1 cellular context compared by ENCODE assay signal in the genomic region with DNA sequence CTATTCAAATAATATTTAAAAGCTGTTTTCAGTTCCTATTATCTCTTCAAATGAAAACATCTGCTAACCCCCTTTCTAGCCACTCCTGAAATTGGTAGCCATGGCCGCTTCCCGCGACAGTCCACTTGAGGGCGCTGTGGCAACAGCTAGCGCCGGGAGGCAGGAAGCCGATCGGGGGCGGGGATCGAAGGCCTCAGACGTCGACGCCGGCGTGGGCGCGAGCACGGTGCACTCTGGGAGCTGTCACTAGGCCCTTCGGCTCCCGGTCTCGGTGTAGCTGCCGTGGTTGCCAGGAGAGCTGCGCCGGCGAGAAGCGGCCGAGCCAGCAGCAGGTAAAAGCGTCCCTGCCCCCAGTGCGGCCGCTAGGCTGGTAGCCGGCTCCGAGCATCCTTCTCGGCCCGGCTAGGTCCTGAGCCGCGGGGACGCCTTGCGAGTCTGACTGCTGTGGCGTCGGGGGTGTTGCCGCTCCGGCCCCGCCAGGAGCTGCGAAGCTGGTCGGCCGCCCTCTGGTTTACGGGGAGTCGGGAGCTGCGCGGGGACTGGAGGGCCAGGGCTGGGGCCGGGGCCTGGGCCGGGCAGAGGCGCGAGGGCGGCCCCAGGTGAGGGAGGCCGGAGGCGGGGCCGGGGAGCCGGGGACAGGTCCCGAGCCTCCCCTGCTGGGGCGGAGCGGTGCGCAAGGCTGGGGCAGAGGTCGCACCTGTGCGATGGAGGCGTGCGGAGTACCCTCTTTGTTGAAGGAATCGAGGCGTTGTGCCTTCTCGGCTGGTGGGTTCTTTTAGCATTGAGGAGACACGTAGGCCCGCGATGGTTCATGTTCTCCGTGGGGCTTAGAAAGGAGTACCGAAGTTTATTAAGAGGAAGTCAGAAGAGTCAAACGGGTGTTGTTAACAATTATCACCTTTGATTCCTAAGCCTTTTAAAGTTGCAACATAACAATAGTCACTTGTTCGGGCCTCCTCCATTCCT.
A peak's percentile ranks its signal among the peaks of the same experiment; 100 is the strongest.
TF ChIP-seq lines count a peak whose summit lies in the region.

A gene with protein sequence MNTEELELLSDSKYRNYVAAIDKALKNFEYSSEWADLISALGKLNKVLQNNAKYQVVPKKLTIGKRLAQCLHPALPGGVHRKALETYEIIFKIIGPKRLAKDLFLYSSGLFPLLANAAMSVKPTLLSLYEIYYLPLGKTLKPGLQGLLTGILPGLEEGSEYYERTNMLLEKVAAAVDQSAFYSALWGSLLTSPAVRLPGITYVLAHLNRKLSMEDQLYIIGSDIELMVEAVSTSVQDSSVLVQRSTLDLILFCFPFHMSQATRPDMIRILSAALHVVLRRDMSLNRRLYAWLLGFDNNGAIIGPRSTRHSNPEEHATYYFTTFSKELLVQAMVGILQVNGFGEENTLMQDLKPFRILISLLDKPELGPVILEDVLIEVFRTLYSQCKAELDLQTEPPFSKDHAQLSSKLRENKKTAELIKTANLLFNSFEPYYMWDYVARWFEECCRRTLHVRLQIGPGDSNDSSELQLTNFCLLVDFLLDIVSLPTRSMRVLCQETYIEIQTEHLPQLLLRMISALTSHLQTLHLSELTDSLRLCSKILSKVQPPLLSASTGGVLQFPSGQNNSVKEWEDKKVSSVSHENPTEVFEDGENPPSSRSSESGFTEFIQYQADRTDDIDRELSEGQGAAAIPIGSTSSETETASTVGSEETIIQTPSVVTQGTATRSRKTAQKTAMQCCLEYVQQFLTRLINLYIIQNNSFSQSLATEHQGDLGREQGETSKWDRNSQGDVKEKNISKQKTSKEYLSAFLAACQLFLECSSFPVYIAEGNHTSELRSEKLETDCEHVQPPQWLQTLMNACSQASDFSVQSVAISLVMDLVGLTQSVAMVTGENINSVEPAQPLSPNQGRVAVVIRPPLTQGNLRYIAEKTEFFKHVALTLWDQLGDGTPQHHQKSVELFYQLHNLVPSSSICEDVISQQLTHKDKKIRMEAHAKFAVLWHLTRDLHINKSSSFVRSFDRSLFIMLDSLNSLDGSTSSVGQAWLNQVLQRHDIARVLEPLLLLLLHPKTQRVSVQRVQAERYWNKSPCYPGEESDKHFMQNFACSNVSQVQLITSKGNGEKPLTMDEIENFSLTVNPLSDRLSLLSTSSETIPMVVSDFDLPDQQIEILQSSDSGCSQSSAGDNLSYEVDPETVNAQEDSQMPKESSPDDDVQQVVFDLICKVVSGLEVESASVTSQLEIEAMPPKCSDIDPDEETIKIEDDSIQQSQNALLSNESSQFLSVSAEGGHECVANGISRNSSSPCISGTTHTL (N-terminal part only) (plus strand): TSS at position 224 of the 966 bp plus-strand sequence. CDS start 29,307 bp downstream, outside the sequence.

TF ChIP-seq in K562, 482 proteins besides CTCF, POLR2A, EP300 and RAD21 (continued from another document and continues in another):
- TF ChIP-seq TAF1 (IDR thresholded peaks at IDR 0.05; ENCODE audit: control insufficient read depth, extremely low read depth, insufficient read depth, low read length, severe bottlenecking) = no peak
- TF ChIP-seq, protein P1, sequence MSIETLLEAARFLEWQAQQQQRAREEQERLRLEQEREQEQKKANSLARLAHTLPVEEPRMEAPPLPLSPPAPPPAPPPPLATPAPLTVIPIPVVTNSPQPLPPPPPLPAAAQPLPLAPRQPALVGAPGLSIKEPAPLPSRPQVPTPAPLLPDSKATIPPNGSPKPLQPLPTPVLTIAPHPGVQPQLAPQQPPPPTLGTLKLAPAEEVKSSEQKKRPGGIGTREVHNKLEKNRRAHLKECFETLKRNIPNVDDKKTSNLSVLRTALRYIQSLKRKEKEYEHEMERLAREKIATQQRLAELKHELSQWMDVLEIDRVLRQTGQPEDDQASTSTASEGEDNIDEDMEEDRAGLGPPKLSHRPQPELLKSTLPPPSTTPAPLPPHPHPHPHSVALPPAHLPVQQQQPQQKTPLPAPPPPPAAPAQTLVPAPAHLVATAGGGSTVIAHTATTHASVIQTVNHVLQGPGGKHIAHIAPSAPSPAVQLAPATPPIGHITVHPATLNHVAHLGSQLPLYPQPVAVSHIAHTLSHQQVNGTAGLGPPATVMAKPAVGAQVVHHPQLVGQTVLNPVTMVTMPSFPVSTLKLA (conservative IDR thresholded peaks at IDR 0.05) = peak; percentile 89 to 94
- peak; percentile 88 for TF ChIP-seq LCOR (CRISPR knock-in tag; IDR thresholded peaks at IDR 0.05)
- TF ChIP-seq, protein P2, sequence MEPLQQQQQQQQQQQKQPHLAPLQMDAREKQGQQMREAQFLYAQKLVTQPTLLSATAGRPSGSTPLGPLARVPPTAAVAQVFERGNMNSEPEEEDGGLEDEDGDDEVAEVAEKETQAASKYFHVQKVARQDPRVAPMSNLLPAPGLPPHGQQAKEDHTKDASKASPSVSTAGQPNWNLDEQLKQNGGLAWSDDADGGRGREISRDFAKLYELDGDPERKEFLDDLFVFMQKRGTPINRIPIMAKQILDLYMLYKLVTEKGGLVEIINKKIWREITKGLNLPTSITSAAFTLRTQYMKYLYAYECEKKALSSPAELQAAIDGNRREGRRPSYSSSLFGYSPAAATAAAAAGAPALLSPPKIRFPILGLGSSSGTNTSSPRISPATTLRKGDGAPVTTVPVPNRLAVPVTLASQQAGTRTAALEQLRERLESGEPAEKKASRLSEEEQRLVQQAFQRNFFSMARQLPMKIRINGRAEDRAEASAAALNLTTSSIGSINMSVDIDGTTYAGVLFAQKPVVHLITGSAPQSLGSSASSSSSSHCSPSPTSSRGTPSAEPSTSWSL (CRISPR knock-in tag; IDR thresholded peaks at IDR 0.05; ENCODE audit: borderline replicate concordance) = no peak
- no peak for TF ChIP-seq ZNF766 (CRISPR knock-in tag; conservative IDR thresholded peaks at IDR 0.05)
- TF ChIP-seq SIRT6 (IDR thresholded peaks at IDR 0.05; ENCODE audit: low read depth, low read length) = no peak
- peak; percentile 81 for TF ChIP-seq RB1 (IDR thresholded peaks at IDR 0.05; ENCODE audit: low read depth)
- no peak for TF ChIP-seq CBFA2T3 (IDR thresholded peaks at IDR 0.05)
- TF ChIP-seq, protein P3, sequence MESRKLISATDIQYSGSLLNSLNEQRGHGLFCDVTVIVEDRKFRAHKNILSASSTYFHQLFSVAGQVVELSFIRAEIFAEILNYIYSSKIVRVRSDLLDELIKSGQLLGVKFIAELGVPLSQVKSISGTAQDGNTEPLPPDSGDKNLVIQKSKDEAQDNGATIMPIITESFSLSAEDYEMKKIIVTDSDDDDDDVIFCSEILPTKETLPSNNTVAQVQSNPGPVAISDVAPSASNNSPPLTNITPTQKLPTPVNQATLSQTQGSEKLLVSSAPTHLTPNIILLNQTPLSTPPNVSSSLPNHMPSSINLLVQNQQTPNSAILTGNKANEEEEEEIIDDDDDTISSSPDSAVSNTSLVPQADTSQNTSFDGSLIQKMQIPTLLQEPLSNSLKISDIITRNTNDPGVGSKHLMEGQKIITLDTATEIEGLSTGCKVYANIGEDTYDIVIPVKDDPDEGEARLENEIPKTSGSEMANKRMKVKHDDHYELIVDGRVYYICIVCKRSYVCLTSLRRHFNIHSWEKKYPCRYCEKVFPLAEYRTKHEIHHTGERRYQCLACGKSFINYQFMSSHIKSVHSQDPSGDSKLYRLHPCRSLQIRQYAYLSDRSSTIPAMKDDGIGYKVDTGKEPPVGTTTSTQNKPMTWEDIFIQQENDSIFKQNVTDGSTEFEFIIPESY (CRISPR knock-in tag; IDR thresholded peaks at IDR 0.05) = peak; percentile 41; the same call in 1 of the 2 replicates
- no peak for TF ChIP-seq CREBBP (IDR thresholded peaks at IDR 0.05; ENCODE audit: low read depth, low read length)
- peak; percentile 60; the same call in 1 of the 2 replicates for TF ChIP-seq CREB1 (IDR thresholded peaks at IDR 0.05)
- peak; percentile 76 for TF ChIP-seq CREB1 (CRISPR knock-in tag; IDR thresholded peaks at IDR 0.05)
- TF ChIP-seq, protein P4, sequence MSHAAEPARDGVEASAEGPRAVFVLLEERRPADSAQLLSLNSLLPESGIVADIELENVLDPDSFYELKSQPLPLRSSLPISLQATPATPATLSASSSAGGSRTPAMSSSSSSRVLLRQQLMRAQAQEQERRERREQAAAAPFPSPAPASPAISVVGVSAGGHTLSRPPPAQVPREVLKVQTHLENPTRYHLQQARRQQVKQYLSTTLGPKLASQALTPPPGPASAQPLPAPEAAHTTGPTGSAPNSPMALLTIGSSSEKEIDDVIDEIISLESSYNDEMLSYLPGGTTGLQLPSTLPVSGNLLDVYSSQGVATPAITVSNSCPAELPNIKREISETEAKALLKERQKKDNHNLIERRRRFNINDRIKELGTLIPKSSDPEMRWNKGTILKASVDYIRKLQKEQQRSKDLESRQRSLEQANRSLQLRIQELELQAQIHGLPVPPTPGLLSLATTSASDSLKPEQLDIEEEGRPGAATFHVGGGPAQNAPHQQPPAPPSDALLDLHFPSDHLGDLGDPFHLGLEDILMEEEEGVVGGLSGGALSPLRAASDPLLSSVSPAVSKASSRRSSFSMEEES (CRISPR knock-in tag; IDR thresholded peaks at IDR 0.05) = no peak
- no peak for TF ChIP-seq ZC3H4 (CRISPR knock-in tag; IDR thresholded peaks at IDR 0.05; ENCODE audit: borderline replicate concordance)
- no peak for TF ChIP-seq TAF7 (tag; IDR thresholded peaks at IDR 0.05)
- TF ChIP-seq GABPB2 (CRISPR knock-in tag; conservative IDR thresholded peaks at IDR 0.05) = no peak
- TF ChIP-seq NCOA1 (IDR thresholded peaks at IDR 0.05; ENCODE audit: low read depth) = no peak
- peak; percentile 79 for TF ChIP-seq POLR2G (IDR thresholded peaks at IDR 0.05; ENCODE audit: low read depth, low read length)
- TF ChIP-seq, protein P5, sequence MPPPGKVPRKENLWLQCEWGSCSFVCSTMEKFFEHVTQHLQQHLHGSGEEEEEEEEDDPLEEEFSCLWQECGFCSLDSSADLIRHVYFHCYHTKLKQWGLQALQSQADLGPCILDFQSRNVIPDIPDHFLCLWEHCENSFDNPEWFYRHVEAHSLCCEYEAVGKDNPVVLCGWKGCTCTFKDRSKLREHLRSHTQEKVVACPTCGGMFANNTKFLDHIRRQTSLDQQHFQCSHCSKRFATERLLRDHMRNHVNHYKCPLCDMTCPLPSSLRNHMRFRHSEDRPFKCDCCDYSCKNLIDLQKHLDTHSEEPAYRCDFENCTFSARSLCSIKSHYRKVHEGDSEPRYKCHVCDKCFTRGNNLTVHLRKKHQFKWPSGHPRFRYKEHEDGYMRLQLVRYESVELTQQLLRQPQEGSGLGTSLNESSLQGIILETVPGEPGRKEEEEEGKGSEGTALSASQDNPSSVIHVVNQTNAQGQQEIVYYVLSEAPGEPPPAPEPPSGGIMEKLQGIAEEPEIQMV (tag; conservative IDR thresholded peaks at IDR 0.05; ENCODE audit: low read depth) = no peak
- TF ChIP-seq, protein P6, sequence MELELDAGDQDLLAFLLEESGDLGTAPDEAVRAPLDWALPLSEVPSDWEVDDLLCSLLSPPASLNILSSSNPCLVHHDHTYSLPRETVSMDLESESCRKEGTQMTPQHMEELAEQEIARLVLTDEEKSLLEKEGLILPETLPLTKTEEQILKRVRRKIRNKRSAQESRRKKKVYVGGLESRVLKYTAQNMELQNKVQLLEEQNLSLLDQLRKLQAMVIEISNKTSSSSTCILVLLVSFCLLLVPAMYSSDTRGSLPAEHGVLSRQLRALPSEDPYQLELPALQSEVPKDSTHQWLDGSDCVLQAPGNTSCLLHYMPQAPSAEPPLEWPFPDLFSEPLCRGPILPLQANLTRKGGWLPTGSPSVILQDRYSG (tag; conservative IDR thresholded peaks at IDR 0.05; ENCODE audit: low read depth) = no peak
- TF ChIP-seq ZBTB7A (IDR thresholded peaks at IDR 0.05; ENCODE audit: borderline replicate concordance, control insufficient read depth, low read depth, low read length) = no peak
- TF ChIP-seq ESRRA (IDR thresholded peaks at IDR 0.05; ENCODE audit: borderline replicate concordance, low read depth) = no peak; the same call in 1 of the 2 replicates
- no peak for TF ChIP-seq JUNB (CRISPR knock-in tag; conservative IDR thresholded peaks at IDR 0.05)
- TF ChIP-seq, protein P7, sequence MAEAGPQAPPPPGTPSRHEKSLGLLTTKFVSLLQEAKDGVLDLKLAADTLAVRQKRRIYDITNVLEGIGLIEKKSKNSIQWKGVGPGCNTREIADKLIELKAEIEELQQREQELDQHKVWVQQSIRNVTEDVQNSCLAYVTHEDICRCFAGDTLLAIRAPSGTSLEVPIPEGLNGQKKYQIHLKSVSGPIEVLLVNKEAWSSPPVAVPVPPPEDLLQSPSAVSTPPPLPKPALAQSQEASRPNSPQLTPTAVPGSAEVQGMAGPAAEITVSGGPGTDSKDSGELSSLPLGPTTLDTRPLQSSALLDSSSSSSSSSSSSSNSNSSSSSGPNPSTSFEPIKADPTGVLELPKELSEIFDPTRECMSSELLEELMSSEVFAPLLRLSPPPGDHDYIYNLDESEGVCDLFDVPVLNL (CRISPR knock-in tag; IDR thresholded peaks at IDR 0.05; ENCODE audit: low read depth) = no peak
- TF ChIP-seq PHF21A (IDR thresholded peaks at IDR 0.05; ENCODE audit: borderline replicate concordance, low read depth) = no peak
- TF ChIP-seq ZNF224 (CRISPR knock-in tag; IDR thresholded peaks at IDR 0.05) = no peak
- TF ChIP-seq, protein P8, sequence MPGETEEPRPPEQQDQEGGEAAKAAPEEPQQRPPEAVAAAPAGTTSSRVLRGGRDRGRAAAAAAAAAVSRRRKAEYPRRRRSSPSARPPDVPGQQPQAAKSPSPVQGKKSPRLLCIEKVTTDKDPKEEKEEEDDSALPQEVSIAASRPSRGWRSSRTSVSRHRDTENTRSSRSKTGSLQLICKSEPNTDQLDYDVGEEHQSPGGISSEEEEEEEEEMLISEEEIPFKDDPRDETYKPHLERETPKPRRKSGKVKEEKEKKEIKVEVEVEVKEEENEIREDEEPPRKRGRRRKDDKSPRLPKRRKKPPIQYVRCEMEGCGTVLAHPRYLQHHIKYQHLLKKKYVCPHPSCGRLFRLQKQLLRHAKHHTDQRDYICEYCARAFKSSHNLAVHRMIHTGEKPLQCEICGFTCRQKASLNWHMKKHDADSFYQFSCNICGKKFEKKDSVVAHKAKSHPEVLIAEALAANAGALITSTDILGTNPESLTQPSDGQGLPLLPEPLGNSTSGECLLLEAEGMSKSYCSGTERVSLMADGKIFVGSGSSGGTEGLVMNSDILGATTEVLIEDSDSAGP (CRISPR knock-in tag; IDR thresholded peaks at IDR 0.05) = no peak
- peak; percentile 82 for TF ChIP-seq SMC3 (conservative IDR thresholded peaks at IDR 0.05; ENCODE audit: insufficient read depth, low read depth, low read length)
- peak; percentile 27 for TF ChIP-seq CCNT2 (IDR thresholded peaks at IDR 0.05; ENCODE audit: borderline replicate concordance, extremely low read depth, insufficient read length, low read depth, low read length)
- peak; percentile 73; the same call in 1 of the 2 replicates for TF ChIP-seq GABPB1 (CRISPR knock-in tag; IDR thresholded peaks at IDR 0.05)
- peak; percentile 50 for TF ChIP-seq KDM5B (IDR thresholded peaks at IDR 0.05; ENCODE audit: insufficient replicate concordance, low read depth, low read length)
- TF ChIP-seq CBX1 (IDR thresholded peaks at IDR 0.05; ENCODE audit: low read depth) = no peak; the same call in 1 of the 2 replicates
- peak; percentile 77 for TF ChIP-seq HDAC2 (IDR thresholded peaks at IDR 0.05)
- TF ChIP-seq NR4A1 (CRISPR knock-in tag; IDR thresholded peaks at IDR 0.05) = no peak
- no peak for TF ChIP-seq NR4A1 (tag; IDR thresholded peaks at IDR 0.05)
- TF ChIP-seq, protein P9, sequence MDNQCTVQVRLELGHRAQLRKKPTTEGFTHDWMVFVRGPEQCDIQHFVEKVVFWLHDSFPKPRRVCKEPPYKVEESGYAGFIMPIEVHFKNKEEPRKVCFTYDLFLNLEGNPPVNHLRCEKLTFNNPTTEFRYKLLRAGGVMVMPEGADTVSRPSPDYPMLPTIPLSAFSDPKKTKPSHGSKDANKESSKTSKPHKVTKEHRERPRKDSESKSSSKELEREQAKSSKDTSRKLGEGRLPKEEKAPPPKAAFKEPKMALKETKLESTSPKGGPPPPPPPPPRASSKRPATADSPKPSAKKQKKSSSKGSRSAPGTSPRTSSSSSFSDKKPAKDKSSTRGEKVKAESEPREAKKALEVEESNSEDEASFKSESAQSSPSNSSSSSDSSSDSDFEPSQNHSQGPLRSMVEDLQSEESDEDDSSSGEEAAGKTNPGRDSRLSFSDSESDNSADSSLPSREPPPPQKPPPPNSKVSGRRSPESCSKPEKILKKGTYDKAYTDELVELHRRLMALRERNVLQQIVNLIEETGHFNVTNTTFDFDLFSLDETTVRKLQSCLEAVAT (IDR thresholded peaks at IDR 0.05) = no peak
- TF ChIP-seq KAT2B (IDR thresholded peaks at IDR 0.05; ENCODE audit: low read depth, low read length) = no peak
- TF ChIP-seq NFIX (CRISPR knock-in tag; IDR thresholded peaks at IDR 0.05; ENCODE audit: low read depth) = no peak
